Comparison of ENCODE assay signal across 17 cellular contexts in genomic region chr19:18866800-18867123, GRCh38. TPM values are rescaled to one million over a fixed set of nuclear protein-coding genes. Genes with fewer than 3 reads are reported as not detected.
A peak's percentile ranks its signal among the peaks of the same experiment; 100 is the strongest.
DNase-seq lines count a peak whose midpoint lies in the region; ATAC-seq and TF ChIP-seq lines count a peak whose summit lies in the region.
"Had no signal": no experiment of that assay in that cellular context is flagged by ENCODE, and none has a peak within 500 bp of the region (broad histone marks: within the 10 kb centered on the region; RNA-seq: fewer than 3 reads in every experiment).

No MANE protein-coding gene starts in this region.

- peaks cover 8% of the 10 kb centered on the region for H3K4me1 Mint-ChIP-seq in CD8-positive, alpha-beta T cell (ENCODE audit: low read depth)
- H3K4me1 Mint-ChIP-seq in chondrocyte (ENCODE audit: low read depth), result no peaks in the 10 kb centered on the region

- CTCF ChIA-PET in CD8-positive, alpha-beta T cell (lab: Charles Lee), result interaction anchor here (0.6 to 2.8 kb wide), 14 partner anchors 8 to 1007 kb away, joined by 3 to 21 read pairs (median 5); partner anchors contain the start of gene REX1BD

- peak; percentile 30 for TF ChIP-seq CTCF in CD8-positive, alpha-beta T cell (IDR thresholded peaks at IDR 0.05)
- TF ChIP-seq CTCF in chondrocyte (IDR thresholded peaks at IDR 0.05) (peak; percentile 67), osteoblast (IDR thresholded peaks at IDR 0.05; ENCODE audit: extremely low read depth, low read depth, low read length) (peak; percentile 2)

- H3K27me3 ChIP-seq in CD8-positive, alpha-beta T cell (ENCODE audit: insufficient read depth, low read length), result no peaks in the 10 kb centered on the region
- no peaks in the 10 kb centered on the region for H3K27me3 ChIP-seq in NT2/D1 (ENCODE audit: insufficient read depth, insufficient read length)
- no peaks in the 10 kb centered on the region for H3K27me3 ChIP-seq in osteoblast (ENCODE audit: insufficient read depth, low read length)
- H3K27me3 ChIP-seq: BE2C, testis had no signal

- H3K79me2 ChIP-seq in osteoblast (ENCODE audit: insufficient read depth, low read length), result peaks cover 2% of the 10 kb centered on the region

- peaks cover 33% of the 10 kb centered on the region for H3K36me3 ChIP-seq in CD8-positive, alpha-beta T cell (ENCODE audit: insufficient read depth, low read length)
- H3K36me3 ChIP-seq in NT2/D1 (ENCODE audit: insufficient read depth, insufficient read length, low read length) (peaks cover 81% of the 10 kb centered on the region), osteoblast (ENCODE audit: insufficient read depth, low read length) (peaks cover 59% of the 10 kb centered on the region)

- no peak overlapping the region for H3K4me3 ChIP-seq in CD8-positive, alpha-beta T cell (ENCODE audit: low read depth, low read length)
- H3K4me3 ChIP-seq in NT2/D1 (ENCODE audit: insufficient read length, low read depth), result no peak overlapping the region
- no peak overlapping the region for H3K4me3 ChIP-seq in osteoblast (ENCODE audit: insufficient read depth, low read length)
- H3K4me3 ChIP-seq: gastroesophageal sphincter, testis had no signal

- intact Hi-C loops in CD8-positive, alpha-beta T cell (cut with DNase I, micrococcal nuclease), result loop anchor here in 1 of 2 experiments (1.0 kb wide), 2 partner anchors 272 to 415 kb away; no protein-coding TSS in a partner anchor

- H3K27ac Mint-ChIP-seq in CD8-positive, alpha-beta T cell, result no peak overlapping the region
- no peak overlapping the region for H3K27ac Mint-ChIP-seq in chondrocyte (ENCODE audit: unreplicated experiment)

- peak in 1 of 7 experiments; percentile 12 for DNase-seq in CD8-positive, alpha-beta T cell
- DNase-seq in NT2/D1 (ENCODE audit: low read depth, low spot score), result no peak
- no peak for DNase-seq in chondrocyte (ENCODE audit: low spot score)
- DNase-seq in osteoblast (ENCODE audit: insufficient read length, low spot score, missing footprints), result no peak
- no peak for DNase-seq in NCI-H146 (lab: John Stamatoyannopoulos, UW)
- DNase-seq in DMS153 (lab: John Stamatoyannopoulos, UW), result no peak
- no peak for DNase-seq in EL
- DNase-seq: GDM1, NCI-H1436 treated with DMSO at 0.1 percent for 48 hours, NCI-H2171 treated with DMSO at 0.1 percent for 48 hours, NCI-H748 treated with DMSO at 0.1 percent for 48 hours had no signal

- H3K27ac ChIP-seq in CD8-positive, alpha-beta T cell (ENCODE audit: low read depth, low read length), result no peak overlapping the region
- H3K27ac ChIP-seq in osteoblast (ENCODE audit: low read depth, low read length), result no peak overlapping the region
- H3K27ac ChIP-seq: gastroesophageal sphincter had no signal

- H3K9ac ChIP-seq in NT2/D1 (ENCODE audit: insufficient read length, low read depth), result peak overlapping the region; percentile 56

- no peak overlapping the region for H3K4me3 Mint-ChIP-seq in CD8-positive, alpha-beta T cell
- no peak overlapping the region for H3K4me3 Mint-ChIP-seq in chondrocyte (ENCODE audit: unreplicated experiment)
- H3K4me3 Mint-ChIP-seq: central memory CD8-positive, alpha-beta T cell had no signal

- peaks cover 42% of the 10 kb centered on the region for H4K20me1 ChIP-seq in osteoblast (ENCODE audit: insufficient read depth, low read length)

- H3K36me3 Mint-ChIP-seq in CD8-positive, alpha-beta T cell, result peaks cover 58% of the 10 kb centered on the region
- peaks cover 15% of the 10 kb centered on the region for H3K36me3 Mint-ChIP-seq in chondrocyte (ENCODE audit: low read depth)

- H3K9me3 Mint-ChIP-seq in CD8-positive, alpha-beta T cell, result no peaks in the 10 kb centered on the region
- no peaks in the 10 kb centered on the region for H3K9me3 Mint-ChIP-seq in chondrocyte (ENCODE audit: low read depth)
- H3K9me3 Mint-ChIP-seq: central memory CD8-positive, alpha-beta T cell had no signal

- no peak overlapping the region for H2AFZ ChIP-seq in osteoblast (ENCODE audit: low read length)

- peaks cover 4% of the 10 kb centered on the region for H3K4me1 ChIP-seq in CD8-positive, alpha-beta T cell (ENCODE audit: insufficient read depth, low read length)
- H3K4me1 ChIP-seq in NT2/D1 (ENCODE audit: insufficient read depth, insufficient read length), result peaks cover 16% of the 10 kb centered on the region
- no peaks in the 10 kb centered on the region for H3K4me1 ChIP-seq in osteoblast (ENCODE audit: insufficient read depth, low read length)

- no peak overlapping the region for H3K4me2 ChIP-seq in osteoblast (ENCODE audit: insufficient read depth, low read length)

- POLR2A ChIA-PET in CD8-positive, alpha-beta T cell (lab: Charles Lee), result no interaction called here

- ATAC-seq in CD8-positive, alpha-beta T cell, result no peak

- H3K9me3 ChIP-seq in CD8-positive, alpha-beta T cell (ENCODE audit: low read length), result no peaks in the 10 kb centered on the region
- H3K9me3 ChIP-seq in NT2/D1 (ENCODE audit: insufficient read depth, low read length) (no peaks in the 10 kb centered on the region), osteoblast (ENCODE audit: low read depth, low read length) (no peaks in the 10 kb centered on the region)
- H3K9me3 ChIP-seq: BE2C, gastroesophageal sphincter, testis had no signal

- H3K27me3 Mint-ChIP-seq in CD8-positive, alpha-beta T cell (ENCODE audit: low read depth), result peaks cover 5% of the 10 kb centered on the region
- H3K27me3 Mint-ChIP-seq in chondrocyte (ENCODE audit: low read depth), result no peaks in the 10 kb centered on the region
- H3K27me3 Mint-ChIP-seq: central memory CD8-positive, alpha-beta T cell had no signal

RNA-seq across cellular contexts. Expression of gene CERS1, which starts 29.2 kb away (rescaled TPM):
- not detected for total RNA-seq in CD8-positive, alpha-beta T cell
- 4.3 to 10.2 TPM (median 8.4 TPM) in 3 replicates for total RNA-seq in chondrocyte
- 0.29 and 0.36 TPM in 2 replicates for total RNA-seq in osteoblast
- total RNA-seq: esophagus mucosa, mononuclear cell had no signal

RNA-seq across cellular contexts. Expression of gene UPF1, which starts 35.0 kb away (rescaled TPM):
- 100 to 1,000 TPM; 157 to 175 TPM for total RNA-seq in CD8-positive, alpha-beta T cell
- total RNA-seq in chondrocyte, result 38.6 to 45.3 TPM (median 40.4 TPM) in 3 replicates
- 36.6 and 41.0 TPM in 2 replicates for total RNA-seq in osteoblast

RNA-seq across cellular contexts. Expression of gene COPE, which starts 52.4 kb away (rescaled TPM):
- total RNA-seq in CD8-positive, alpha-beta T cell, result 100 to 1,000 TPM; 207 to 211 TPM
- total RNA-seq in chondrocyte (175 to 205 TPM (median 189 TPM) in 3 replicates), osteoblast (179 and 180 TPM in 2 replicates)

RNA-seq across cellular contexts. Expression of gene DDX49, which starts 52.8 kb away (rescaled TPM):
- total RNA-seq in CD8-positive, alpha-beta T cell, result 10 to 100 TPM; 67.1 to 72.8 TPM
- total RNA-seq in chondrocyte (47.0 to 57.4 TPM (median 50.6 TPM) in 3 replicates), osteoblast (46.7 and 52.5 TPM in 2 replicates)

Comparison
In these comparisons a context has a peak if more than half of its experiments do, and no peak if none do; other contexts are left out.
1. CTCF ChIP-seq: peak in every context shown above with its lines; median percentile 67 in chondrocyte; 30 in CD8-positive, alpha-beta T cell; 2 in osteoblast.